12 cellular contexts compared by ENCODE assay signal in genomic region chr16:2236362-2237075, GRCh38. TPM values are rescaled to one million over a fixed set of nuclear protein-coding genes. Genes with fewer than 3 reads are reported as not detected.
DNase-seq lines count a peak whose midpoint lies in the region; ATAC-seq, FAIRE-seq and TF ChIP-seq lines count a peak whose summit lies in the region.
"Had no signal": no experiment of that assay in that cellular context is flagged by ENCODE, and none has a peak within 500 bp of the region (broad histone marks: within the 10 kb centered on the region; RNA-seq: fewer than 3 reads in every experiment).

TSS of gene DNASE1L2 (plus strand) at chr16:2236444. CDS start at chr16:2236817, 373 bp downstream.

- H3K27me3 Mint-ChIP-seq in effector memory CD8-positive, alpha-beta T cell: no peaks in the 10 kb centered on the region
- H3K27me3 Mint-ChIP-seq: central memory CD8-positive, alpha-beta T cell had no signal

- no peak for TF ChIP-seq POLR2A in GM18505 (IDR thresholded peaks at IDR 0.05; ENCODE audit: borderline replicate concordance, extremely low read depth, insufficient read depth, insufficient read length)

- no peaks in the 10 kb centered on the region for H3K4me1 ChIP-seq in DND-41 (ENCODE audit: insufficient read depth, low read length)
- peaks cover 0 to 6% (median 0%) of the 10 kb centered on the region in 3 donors for H3K4me1 ChIP-seq in pancreas

- no peak for FAIRE-seq in pancreas (lab: Jason Lieb, UNC)
- FAIRE-seq: GM12892 had no signal

- no peak within 1 kb of the TSS for H3K9ac ChIP-seq in DND-41 (ENCODE audit: low read depth, low read length)

- no peak within 1 kb of the TSS for H3K4me3 ChIP-seq in DND-41 (ENCODE audit: low read depth in 1 of 2, low read length in 2 of 2)
- peak within 1 kb of the TSS; percentile 14 to 44 for H3K4me3 ChIP-seq in foreskin fibroblast (ENCODE audit: low read depth in 1 of 2, low read length in 2 of 2)
- peak within 1 kb of the TSS in 1 of 4 donors; percentile 25 for H3K4me3 ChIP-seq in pancreas

- peaks cover 32% of the 10 kb centered on the region for H4K20me1 ChIP-seq in DND-41 (ENCODE audit: insufficient read depth, low read length)

- no peak within 1 kb of the TSS for H3K27ac ChIP-seq in DND-41 (ENCODE audit: low read length)
- peak within 1 kb of the TSS; percentile 26 for H3K27ac ChIP-seq in RWPE1
- no peak within 1 kb of the TSS for H3K27ac ChIP-seq in pancreas

- peaks cover 0 to 2% of the 10 kb centered on the region in 2 donors for H3K4me1 Mint-ChIP-seq in effector memory CD8-positive, alpha-beta T cell (ENCODE audit: low read depth in 2 of 2)
- H3K4me1 Mint-ChIP-seq: central memory CD8-positive, alpha-beta T cell; naive B cell had no signal

- intact Hi-C loops in pancreas (cut with DNase I): no loop called here

- DNase-seq in DND-41 (no peak), RWPE1 (ENCODE audit: low spot score) (peak; percentile 49), foreskin fibroblast (peak in 1 of 2 donors; percentile 66), pancreas (peak in 2 of 6 donors; percentile 53 to 81), germinal center (ENCODE audit: low spot score) (no peak), HCEC 1CT (no peak)
- DNase-seq in effector memory CD8-positive, alpha-beta T cell: no peak
- DNase-seq: naive B cell, NCI-H1930 had no signal

- POLR2A ChIA-PET in RWPE1 (lab: Yijun Ruan, JAX; ENCODE audit: low non-redundant PET): no interaction called here

- TF ChIP-seq CTCF in DND-41 (IDR thresholded peaks at IDR 0.05; ENCODE audit: borderline replicate concordance, extremely low read depth, low read length, poor library complexity, severe bottlenecking) (no peak), RWPE1 (conservative IDR thresholded peaks at IDR 0.05; ENCODE audit: low read depth) (no peak), foreskin fibroblast (IDR thresholded peaks at IDR 0.05; ENCODE audit: low read depth, low read length) (no peak), pancreas (IDR thresholded peaks at IDR 0.05) (no peak)

- ATAC-seq in DND-41 (ENCODE audit: insufficient read depth, low read depth) (peak; percentile 18; the same call in 2 of the 3 replicates), pancreas (peak; percentile 21 to 61 (median 30)), GM18505 (IDR thresholded peaks at IDR 0.05; ENCODE audit: unreplicated experiment) (no peak)
- no peak for ATAC-seq in effector memory CD8-positive, alpha-beta T cell (replicated peaks)

- H3K27me3 ChIP-seq in DND-41 (ENCODE audit: insufficient read depth, low read length, poor library complexity): no peaks in the 10 kb centered on the region
- no peaks in the 10 kb centered on the region for H3K27me3 ChIP-seq in pancreas

- H3K9me3 ChIP-seq in DND-41 (ENCODE audit: insufficient read depth, low read length, severe bottlenecking) (no peaks in the 10 kb centered on the region), pancreas (no peaks in the 10 kb centered on the region)

- H2AFZ ChIP-seq in DND-41 (ENCODE audit: low read depth, low read length): no peak within 1 kb of the TSS

- H3K36me3 ChIP-seq in DND-41 (ENCODE audit: insufficient read depth, low read length) (peaks cover 71% of the 10 kb centered on the region), pancreas (peaks cover 4 to 34% (median 25%) of the 10 kb centered on the region in 3 donors)

- 19 to 20% methylated on average over 56 to 61 of the region's 61 CpGs for WGBS in pancreas, 2 donors

- no peak within 1 kb of the TSS for H3K27ac Mint-ChIP-seq in effector memory CD8-positive, alpha-beta T cell

- no peaks in the 10 kb centered on the region for H3K79me2 ChIP-seq in DND-41 (ENCODE audit: insufficient read depth, low read length)

- H3K4me2 ChIP-seq in DND-41 (ENCODE audit: insufficient read depth, low read length): no peak within 1 kb of the TSS

- H3K4me3 Mint-ChIP-seq in effector memory CD8-positive, alpha-beta T cell: peak within 1 kb of the TSS in 1 of 2 donors; percentile 14
- H3K4me3 Mint-ChIP-seq: central memory CD8-positive, alpha-beta T cell had no signal

- H3K9me3 Mint-ChIP-seq in effector memory CD8-positive, alpha-beta T cell: no peaks in the 10 kb centered on the region
- H3K9me3 Mint-ChIP-seq: central memory CD8-positive, alpha-beta T cell; naive B cell had no signal

- H3K36me3 Mint-ChIP-seq in effector memory CD8-positive, alpha-beta T cell (ENCODE audit: insufficient read depth): peaks cover 10% of the 10 kb centered on the region
- H3K36me3 Mint-ChIP-seq: naive B cell had no signal

- CTCF ChIA-PET in RWPE1 (lab: Yijun Ruan, JAX): interaction anchor here (0.7 kb wide), 2 partner anchors 15 to 87 kb away, joined by 3 read pairs; no protein-coding TSS in a partner anchor

RNA-seq across cellular contexts. Expression of gene DNASE1L2, which starts in this region (rescaled TPM):
- total RNA-seq in pancreas: 1 to 10 TPM in 1 of 6 donors, under 1 TPM in 5; 0.31 to 1.3 (median 0.67) TPM
- 1 to 10 TPM; 3.4 to 4.9 TPM for polyA plus RNA-seq in pancreas

Comparison
In these comparisons a context has a peak if more than half of its experiments do, and no peak if none do; other contexts are left out.
1. ATAC-seq: peak in DND-41 (single experiment) and pancreas (4 of 4); none in effector memory CD8-positive, alpha-beta T cell (single experiment) and GM18505 (single experiment).
2. H3K4me3 ChIP-seq: peak in foreskin fibroblast (2 of 2); none in DND-41 (0 of 2).